Comparison of ENCODE assay signal across 12 cellular contexts in genomic region chr17:50394711-50395110, GRCh38. TPM values are rescaled to one million over a fixed set of nuclear protein-coding genes. Genes with fewer than 3 reads are reported as not detected.
A peak's percentile ranks its signal among the peaks of the same experiment; 100 is the strongest.
DNase-seq lines count a peak whose midpoint lies in the region; ATAC-seq and TF ChIP-seq lines count a peak whose summit lies in the region.
"Had no signal": no experiment of that assay in that cellular context is flagged by ENCODE, and none has a peak within 500 bp of the region (broad histone marks: within the 10 kb centered on the region; RNA-seq: fewer than 3 reads in every experiment).

No MANE protein-coding gene starts in this region.

- TF ChIP-seq CTCF in heart right ventricle (IDR thresholded peaks at IDR 0.05) (no peak), heart left ventricle (IDR thresholded peaks at IDR 0.05) (no peak)

- peak overlapping the region; percentile 11 for H3K27ac Mint-ChIP-seq in T-helper 17 cell
- H3K27ac Mint-ChIP-seq in stimulated activated memory B cell treated with anti-CD40 and anti-IgM and Interleukin-4, amounts not matched to agents 10 μg/mL and 1 μg/mL and 100 μg/mL, for 72 hours = peak overlapping the region; percentile 80

- no peaks in the 10 kb centered on the region for H3K27me3 Mint-ChIP-seq in T-helper 17 cell
- H3K27me3 Mint-ChIP-seq in stimulated activated memory B cell treated with anti-CD40 and anti-IgM and Interleukin-4, amounts not matched to agents 10 μg/mL and 1 μg/mL and 100 μg/mL, for 72 hours = no peaks in the 10 kb centered on the region

- H3K4me1 Mint-ChIP-seq in T-helper 17 cell = peaks cover 34% of the 10 kb centered on the region
- H3K4me1 Mint-ChIP-seq in stimulated activated memory B cell treated with anti-CD40 and anti-IgM and Interleukin-4, amounts not matched to agents 10 μg/mL and 1 μg/mL and 100 μg/mL, for 72 hours = peaks cover 58% of the 10 kb centered on the region

- H3K27ac ChIP-seq in heart right ventricle (no peak overlapping the region), epithelial cell of prostate (peak overlapping the region; percentile 88), heart left ventricle (no peak overlapping the region)

- H3K4me3 ChIP-seq in heart right ventricle = no peak overlapping the region
- H3K4me3 ChIP-seq in heart left ventricle = peak overlapping the region in 1 of 12 donors; percentile 99

- H3K36me3 Mint-ChIP-seq in T-helper 17 cell (ENCODE audit: low read depth) = peaks cover 5% of the 10 kb centered on the region
- peaks cover 42% of the 10 kb centered on the region for H3K36me3 Mint-ChIP-seq in stimulated activated memory B cell treated with anti-CD40 and anti-IgM and Interleukin-4, amounts not matched to agents 10 μg/mL and 1 μg/mL and 100 μg/mL, for 72 hours

- ATAC-seq in heart right ventricle (no peak), T-helper 17 cell (no peak), HG03354 (IDR thresholded peaks at IDR 0.05; ENCODE audit: poor library complexity, severe bottlenecking, unreplicated experiment) (no peak), heart left ventricle (no peak)
- ATAC-seq in stimulated activated memory B cell treated with anti-CD40 and anti-IgM and Interleukin-4, amounts not matched to agents 10 μg/mL and 1 μg/mL and 100 μg/mL, for 72 hours = no peak

- H3K4me1 ChIP-seq in heart right ventricle (peaks cover 2 to 32% (median 22%) of the 10 kb centered on the region in 9 donors), heart left ventricle (peaks cover 0 to 29% (median 20%) of the 10 kb centered on the region in 12 donors)

- 18 to 24% methylated on average over 3 of the region's 3 CpGs for WGBS in heart right ventricle, 2 donors
- 17 to 36% (median 27%) methylated on average over 3 of the region's 3 CpGs for WGBS in heart left ventricle, 4 donors

- H3K4me3 Mint-ChIP-seq in T-helper 17 cell = peak overlapping the region; percentile 96
- no peak overlapping the region for H3K4me3 Mint-ChIP-seq in stimulated activated memory B cell treated with anti-CD40 and anti-IgM and Interleukin-4, amounts not matched to agents 10 μg/mL and 1 μg/mL and 100 μg/mL, for 72 hours

- TF ChIP-seq POLR2A in heart left ventricle (IDR thresholded peaks at IDR 0.05) = no peak

- H3K9me3 ChIP-seq in heart right ventricle (no peaks in the 10 kb centered on the region), T-helper 17 cell (ENCODE audit: control insufficient read depth, low read length, poor library complexity, severe bottlenecking) (no peaks in the 10 kb centered on the region), heart left ventricle (no peaks in the 10 kb centered on the region)

- DNase-seq in cardiac septum (ENCODE audit: low spot score) (peak; percentile 9), heart right ventricle (no peak), T-helper 17 cell (no peak), epithelial cell of prostate (ENCODE audit: low read depth, low spot score) (no peak), heart left ventricle (no peak)
- DNase-seq in stimulated activated CD4-positive, alpha-beta T cell treated with anti-CD3 and anti-CD28 coated beads, Interleukin-15, amount 100 ng/mL, for 24 hours = no peak
- DNase-seq: activated CD8-positive, alpha-beta memory T cell treated with anti-CD3 and anti-CD28 coated beads for 24 hours; hypothalamus; Right ventricle myocardium superior; stimulated activated CD4-positive, alpha-beta T cell treated with anti-CD3 and anti-CD28 coated beads, Interleukin-1b, Interleukin-23, amount 100 ng/mL, for 48 hours had no signal

- H3K9me3 Mint-ChIP-seq in stimulated activated memory B cell treated with anti-CD40 and anti-IgM and Interleukin-4, amounts not matched to agents 10 μg/mL and 1 μg/mL and 100 μg/mL, for 72 hours = no peaks in the 10 kb centered on the region

- H3K36me3 ChIP-seq in heart right ventricle = peaks cover 0 to 57% (median 45%) of the 10 kb centered on the region in 9 donors
- peaks cover 0 to 58% (median 50%) of the 10 kb centered on the region in 9 donors for H3K36me3 ChIP-seq in heart left ventricle

- H3K27me3 ChIP-seq in heart right ventricle (no peaks in the 10 kb centered on the region), heart left ventricle (no peaks in the 10 kb centered on the region)

- intact Hi-C loops in cardiac septum (cut with DNase I) = no loop called here
- intact Hi-C loops in heart right ventricle (cut with DNase I) = no loop called here
- intact Hi-C loops in heart left ventricle (cut with DNase I) = loop anchor here in 1 of 10 donors (5.0 kb wide), 1 partner anchor 83 kb away; the partner anchor contains the start of gene RSAD1

RNA-seq across cellular contexts. Expression of gene LRRC59, which starts 2.6 kb away (rescaled TPM):
- total RNA-seq in cardiac septum (32.9 TPM), heart right ventricle (10 to 100 TPM; 19.2 to 48.3 (median 24.7) TPM), T-helper 17 cell (10 to 100 TPM; 45.2 to 51.9 TPM), heart left ventricle (10 to 100 TPM; 19.6 to 50.9 (median 28.6) TPM)
- polyA plus RNA-seq in heart right ventricle (10 to 100 TPM; 11.4 to 83.1 TPM), heart left ventricle (100 to 1,000 TPM in 1 of 2 donors, 10 to 100 TPM in 1; 13.7 to 150 TPM)

RNA-seq across cellular contexts. Expression of gene EME1, which starts 21.7 kb away (rescaled TPM):
- total RNA-seq in cardiac septum (0.35 TPM), heart right ventricle (1 to 10 TPM in 2 of 10 donors, under 1 TPM in 8; 0.25 to 1.8 (median 0.67) TPM), T-helper 17 cell (1 to 10 TPM in 1 of 2 donors, under 1 TPM in 1; 0.55 to 1.3 TPM), heart left ventricle (1 to 10 TPM in 1 of 9 donors, under 1 TPM in 2, not detected in 6; 0.70 to 3.4 (median 0.75) TPM)
- polyA plus RNA-seq in heart right ventricle (under 1 TPM; 0.20 to 0.51 TPM), heart left ventricle (under 1 TPM; 0.22 to 0.72 TPM)
- total RNA-seq: Right ventricle myocardium superior had no signal

RNA-seq across cellular contexts. Expression of gene MRPL27, which starts 21.7 kb away (rescaled TPM):
- total RNA-seq in cardiac septum (61.4 TPM), heart right ventricle (10 to 100 TPM; 54.8 to 90.0 (median 63.0) TPM), T-helper 17 cell (10 to 100 TPM; 29.4 to 37.0 TPM), heart left ventricle (10 to 100 TPM; 52.9 to 91.6 (median 65.3) TPM)
- polyA plus RNA-seq in heart right ventricle (100 to 1,000 TPM; 241 to 253 TPM), heart left ventricle (100 to 1,000 TPM; 190 to 243 TPM)

RNA-seq across cellular contexts. Expression of gene ACSF2, which starts 31.3 kb away (rescaled TPM):
- 9.6 TPM for total RNA-seq in cardiac septum
- total RNA-seq in heart right ventricle = 10 to 100 TPM in 9 of 10 donors, 1 to 10 TPM in 1; 9.9 to 45.0 (median 19.7) TPM
- polyA plus RNA-seq in heart right ventricle = 10 to 100 TPM in 1 of 2 donors, 1 to 10 TPM in 1; 7.9 to 26.9 TPM
- total RNA-seq in T-helper 17 cell = 10 to 100 TPM; 16.4 to 21.8 TPM
- total RNA-seq in heart left ventricle = 10 to 100 TPM in 8 of 9 donors, 1 to 10 TPM in 1; 7.3 to 31.6 (median 17.4) TPM
- 10 to 100 TPM in 1 of 2 donors, 1 to 10 TPM in 1; 6.5 to 20.0 TPM for polyA plus RNA-seq in heart left ventricle

RNA-seq across cellular contexts. Expression of gene XYLT2, which starts 48.8 kb away (rescaled TPM):
- 10.8 TPM for total RNA-seq in cardiac septum
- total RNA-seq in heart right ventricle = 10 to 100 TPM; 11.2 to 17.1 (median 11.9) TPM
- 10 to 100 TPM in 1 of 2 donors, 1 to 10 TPM in 1; 8.1 to 14.6 TPM for polyA plus RNA-seq in heart right ventricle
- total RNA-seq in T-helper 17 cell = 10 to 100 TPM; 19.2 to 20.4 TPM
- 10 to 100 TPM; 11.3 to 19.2 (median 13.9) TPM for total RNA-seq in heart left ventricle
- polyA plus RNA-seq in heart left ventricle = 1 to 10 TPM; 9.5 to 9.9 TPM
